In the genomic region with DNA sequence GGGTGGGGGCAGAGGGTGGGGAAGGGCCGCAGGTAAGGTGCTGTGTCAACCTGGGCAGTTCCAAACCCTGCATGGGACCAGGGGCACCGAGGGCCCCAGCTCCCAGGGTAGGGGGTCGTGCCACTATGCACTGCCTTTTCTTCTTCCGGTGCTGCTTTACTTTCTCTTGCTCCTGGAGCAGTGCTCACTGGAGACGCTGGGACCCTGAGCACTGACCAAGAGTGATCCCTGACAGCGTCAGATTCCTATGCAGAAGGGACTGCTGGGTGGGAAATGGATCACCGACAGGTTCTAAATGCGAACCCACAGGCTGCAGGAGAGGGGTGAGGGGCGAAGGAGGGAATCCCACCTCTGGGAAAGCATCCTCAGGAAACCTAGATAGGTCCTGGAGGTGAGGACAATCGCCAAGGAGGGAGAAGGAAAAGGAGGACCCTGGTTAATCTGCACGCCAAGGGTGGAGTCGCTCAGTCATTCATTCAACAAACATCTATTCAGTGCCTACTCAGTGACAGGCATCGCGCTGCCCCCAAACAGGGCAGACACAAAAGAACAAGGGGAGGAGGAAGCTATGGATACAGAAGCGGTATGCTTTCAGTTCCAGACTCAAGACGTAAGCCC, we compare ENCODE assay signal across 1 cellular context.
TF ChIP-seq lines count a peak whose summit lies in the region.

No MANE protein-coding gene starts in this region.

TF ChIP-seq in GM23338, 12 proteins besides CTCF, POLR2A, EP300 and RAD21 (continued from another document):
- TF ChIP-seq, protein P1, sequence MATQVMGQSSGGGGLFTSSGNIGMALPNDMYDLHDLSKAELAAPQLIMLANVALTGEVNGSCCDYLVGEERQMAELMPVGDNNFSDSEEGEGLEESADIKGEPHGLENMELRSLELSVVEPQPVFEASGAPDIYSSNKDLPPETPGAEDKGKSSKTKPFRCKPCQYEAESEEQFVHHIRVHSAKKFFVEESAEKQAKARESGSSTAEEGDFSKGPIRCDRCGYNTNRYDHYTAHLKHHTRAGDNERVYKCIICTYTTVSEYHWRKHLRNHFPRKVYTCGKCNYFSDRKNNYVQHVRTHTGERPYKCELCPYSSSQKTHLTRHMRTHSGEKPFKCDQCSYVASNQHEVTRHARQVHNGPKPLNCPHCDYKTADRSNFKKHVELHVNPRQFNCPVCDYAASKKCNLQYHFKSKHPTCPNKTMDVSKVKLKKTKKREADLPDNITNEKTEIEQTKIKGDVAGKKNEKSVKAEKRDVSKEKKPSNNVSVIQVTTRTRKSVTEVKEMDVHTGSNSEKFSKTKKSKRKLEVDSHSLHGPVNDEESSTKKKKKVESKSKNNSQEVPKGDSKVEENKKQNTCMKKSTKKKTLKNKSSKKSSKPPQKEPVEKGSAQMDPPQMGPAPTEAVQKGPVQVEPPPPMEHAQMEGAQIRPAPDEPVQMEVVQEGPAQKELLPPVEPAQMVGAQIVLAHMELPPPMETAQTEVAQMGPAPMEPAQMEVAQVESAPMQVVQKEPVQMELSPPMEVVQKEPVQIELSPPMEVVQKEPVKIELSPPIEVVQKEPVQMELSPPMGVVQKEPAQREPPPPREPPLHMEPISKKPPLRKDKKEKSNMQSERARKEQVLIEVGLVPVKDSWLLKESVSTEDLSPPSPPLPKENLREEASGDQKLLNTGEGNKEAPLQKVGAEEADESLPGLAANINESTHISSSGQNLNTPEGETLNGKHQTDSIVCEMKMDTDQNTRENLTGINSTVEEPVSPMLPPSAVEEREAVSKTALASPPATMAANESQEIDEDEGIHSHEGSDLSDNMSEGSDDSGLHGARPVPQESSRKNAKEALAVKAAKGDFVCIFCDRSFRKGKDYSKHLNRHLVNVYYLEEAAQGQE (IDR thresholded peaks at IDR 0.05; ENCODE audit: unreplicated experiment), result no peak
- TF ChIP-seq EZH2phosphoT487 (IDR thresholded peaks at IDR 0.05; ENCODE audit: unreplicated experiment), result no peak
- TF ChIP-seq STAT1 (IDR thresholded peaks at IDR 0.05; ENCODE audit: unreplicated experiment), result no peak
- TF ChIP-seq ZNF331 (CRISPR knock-in tag; IDR thresholded peaks at IDR 0.05; ENCODE audit: low read depth), result no peak
